In genomic region chr7:377069-378040, GRCh38 we compare ENCODE assay signal across 14 cellular contexts.
DNase-seq lines count a peak whose midpoint lies in the region; ATAC-seq and TF ChIP-seq lines count a peak whose summit lies in the region.
"Had no signal": no experiment of that assay in that cellular context is flagged by ENCODE, and none has a peak within 500 bp of the region (broad histone marks: within the 10 kb centered on the region; RNA-seq: fewer than 3 reads in every experiment).

No MANE protein-coding gene starts in this region.

- peak; percentile 32 to 54 for DNase-seq in breast epithelium (ENCODE audit: low spot score in 2 of 2)
- no peak for DNase-seq in MCF 10A (ENCODE audit: unreplicated experiment)
- peak; percentile 10 for DNase-seq in activated naive CD4-positive, alpha-beta T cell treated with anti-CD3 and anti-CD28 coated beads, Interleukin-2, amount 50 U/mL, for 16 hours
- DNase-seq in left lobe of liver (ENCODE audit: low spot score), result peak; percentile 37
- DNase-seq in transverse colon, result peak; percentile 8
- no peak for DNase-seq in NCI-H82 treated with DMSO at 0.1 percent for 48 hours (lab: John Stamatoyannopoulos, UW; ENCODE audit: unreplicated experiment)
- no peak for DNase-seq in cerebellum (ENCODE audit: low spot score)
- DNase-seq: amniotic stem cell, cortex of kidney, esophagus squamous epithelium, SJCRH30 had no signal

- TF ChIP-seq POLR2A in breast epithelium (IDR thresholded peaks at IDR 0.05), result no peak
- TF ChIP-seq POLR2A in transverse colon (IDR thresholded peaks at IDR 0.05), result no peak

- no peak for TF ChIP-seq EP300 in transverse colon (IDR thresholded peaks at IDR 0.05; ENCODE audit: low read depth)

- no peaks in the 10 kb centered on the region for H3K36me3 ChIP-seq in breast epithelium
- H3K36me3 ChIP-seq in transverse colon, result no peaks in the 10 kb centered on the region
- H3K36me3 ChIP-seq: esophagus squamous epithelium, SJCRH30, tibial nerve had no signal

- no peaks in the 10 kb centered on the region for H3K9me3 ChIP-seq in breast epithelium
- H3K9me3 ChIP-seq in transverse colon, result no peaks in the 10 kb centered on the region
- H3K9me3 ChIP-seq: esophagus squamous epithelium, SJCRH30 had no signal

- intact Hi-C loops in breast epithelium (cut with DNase I; ENCODE audit: low total_unique reads) (no loop called here), MCF 10A (cut with micrococcal nuclease) (no loop called here), transverse colon (cut with DNase I; ENCODE audit: low total_unique reads) (no loop called here)

- no peaks in the 10 kb centered on the region for H3K9me3 Mint-ChIP-seq in MCF 10A (ENCODE audit: unreplicated experiment)

- no peak overlapping the region for H3K27ac Mint-ChIP-seq in MCF 10A (ENCODE audit: low read depth, unreplicated experiment)

- H3K4me3 Mint-ChIP-seq in MCF 10A (ENCODE audit: unreplicated experiment), result no peak overlapping the region

- no peaks in the 10 kb centered on the region for H3K36me3 Mint-ChIP-seq in MCF 10A (ENCODE audit: insufficient read depth, unreplicated experiment)

- CTCF ChIA-PET in MCF 10A (lab: Yijun Ruan, JAX), result interaction anchor here (0.6 kb wide), 1 partner anchor 11 kb away, joined by 5 read pairs; no protein-coding TSS in a partner anchor

- H3K4me1 Mint-ChIP-seq in MCF 10A (ENCODE audit: insufficient read depth, unreplicated experiment), result no peaks in the 10 kb centered on the region

- POLR2A ChIA-PET in MCF 10A (lab: Yijun Ruan, JAX), result no interaction called here

- TF ChIP-seq CTCF in breast epithelium (IDR thresholded peaks at IDR 0.05), result no peak
- TF ChIP-seq CTCF in MCF 10A (IDR thresholded peaks at IDR 0.05; ENCODE audit: unreplicated experiment), result no peak
- no peak for TF ChIP-seq CTCF in transverse colon (IDR thresholded peaks at IDR 0.05)

- ATAC-seq in left lobe of liver, result no peak
- no peak for ATAC-seq in GM18870 (IDR thresholded peaks at IDR 0.05; ENCODE audit: unreplicated experiment)
- ATAC-seq: HCT116 had no signal

- H3K4me3 ChIP-seq in breast epithelium, result peak overlapping the region in 1 of 3 donors; percentile 11
- no peak overlapping the region for H3K4me3 ChIP-seq in transverse colon
- H3K4me3 ChIP-seq: SJCRH30, tibial nerve had no signal

- H3K4me1 ChIP-seq in breast epithelium, result no peaks in the 10 kb centered on the region
- H3K4me1 ChIP-seq in transverse colon, result peaks cover 10 to 33% (median 26%) of the 10 kb centered on the region in 4 donors
- H3K4me1 ChIP-seq: SJCRH30 had no signal

- peaks cover 32% of the 10 kb centered on the region for H3K27me3 Mint-ChIP-seq in MCF 10A (ENCODE audit: insufficient read depth, unreplicated experiment)

- peak overlapping the region; percentile 77 to 79 for H3K27ac ChIP-seq in breast epithelium
- H3K27ac ChIP-seq in transverse colon, result no peak overlapping the region
- H3K27ac ChIP-seq: esophagus squamous epithelium, SJCRH30, tibial nerve had no signal

- BruUV-seq in MCF 10A (replicated peaks; lab: Mats Ljungman, UMichigan), result no TSS peak

- WGBS in transverse colon (ENCODE audit: low coverage in 1 of 2), 2 donors, result 78% methylated on average over 32 of the region's 35 CpGs; no CpG with 5 or more reads in 1 of the 2 donors

- in situ Hi-C loops in transverse colon (cut with MboI; ENCODE audit: low pct_ligation_motif_present in 1 of 4, low pct_unique_long_range_greater_than_20kb in 1 of 4, low sequenced_read_pairs in 3 of 4), result no loop called here

- H3K27me3 ChIP-seq in breast epithelium, result peaks cover 0 to 28% of the 10 kb centered on the region in 2 donors
- no peaks in the 10 kb centered on the region for H3K27me3 ChIP-seq in transverse colon
- H3K27me3 ChIP-seq: SJCRH30 had no signal

Comparison
In these comparisons a context has a peak if more than half of its experiments do, and no peak if none do; other contexts are left out.
1. DNase-seq: peak in breast epithelium (2 of 2), activated naive CD4-positive, alpha-beta T cell treated with anti-CD3 and anti-CD28 coated beads, Interleukin-2, amount 50 U/mL, for 16 hours (single experiment), left lobe of liver (single experiment) and transverse colon (single experiment); none in MCF 10A (single experiment), NCI-H82 treated with DMSO at 0.1 percent for 48 hours (single experiment) and cerebellum (single experiment).
2. H3K27ac ChIP-seq: peak in breast epithelium (2 of 2); none in transverse colon (0 of 4).